21 cellular contexts compared by ENCODE assay signal in the genomic region with DNA sequence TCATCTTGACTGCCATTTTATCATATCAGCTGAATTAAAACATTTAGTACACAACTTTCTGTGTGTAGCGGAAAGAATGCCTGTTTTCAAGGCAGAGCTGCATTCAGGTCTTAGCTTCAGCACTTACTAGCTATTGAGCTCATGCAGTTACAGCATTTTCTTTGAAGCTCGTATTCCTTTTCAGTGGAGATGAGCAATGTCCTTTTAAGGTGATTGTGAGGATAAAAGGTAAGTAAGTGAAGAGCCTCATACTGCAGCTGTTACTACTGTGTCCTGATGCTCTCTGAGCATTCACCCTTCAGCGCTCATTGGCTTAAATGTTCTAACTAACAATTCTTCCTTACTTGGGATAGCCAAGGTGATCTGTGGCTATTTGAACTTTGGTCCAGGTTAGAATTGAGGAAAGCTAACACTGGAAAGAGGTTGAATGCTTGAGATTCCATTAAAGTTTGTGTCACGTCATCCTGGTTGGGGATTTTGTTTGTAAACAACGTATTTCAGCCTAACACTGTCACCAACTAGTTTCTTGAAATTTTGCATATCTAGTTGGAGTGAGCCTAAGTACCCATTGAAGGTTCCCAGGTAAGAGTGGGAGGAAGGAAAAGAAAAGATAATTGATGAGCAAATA.
DNase-seq lines count a peak whose midpoint lies in the region; TF ChIP-seq lines count a peak whose summit lies in the region.
"Had no signal": no experiment of that assay in that cellular context is flagged by ENCODE, and none has a peak within 500 bp of the region (broad histone marks: within the 10 kb centered on the region; RNA-seq: fewer than 3 reads in every experiment).

No MANE protein-coding gene starts in this region.

- DNase-seq in H9: no peak
- no peak for DNase-seq in Karpas-422
- DNase-seq in epithelial cell of prostate (ENCODE audit: low read depth, low spot score): no peak
- DNase-seq in nephron progenitor cell: no peak
- DNase-seq in HUDEP-2 (lab: John Stamatoyannopoulos, UW; ENCODE audit: unreplicated experiment in 76 of 76): no peak
- DNase-seq in mesenteric fat pad (ENCODE audit: low spot score): no peak
- DNase-seq in activated T-cell treated with anti-CD3 and anti-CD28 coated beads, Interleukin-2, amount 50 U/mL, for 24 hours: no peak
- no peak for DNase-seq in NCI-H748 (lab: John Stamatoyannopoulos, UW; ENCODE audit: unreplicated experiment)
- DNase-seq: AML-193; CD4-positive, alpha-beta memory T cell; COR-L47; NCI-H1092; NCI-H1417 treated with DMSO at 0.1 percent for 48 hours; NCI-H2081; NCI-H2171 treated with DMSO at 0.1 percent for 48 hours; NCI-H524 treated with DMSO at 0.1 percent for 48 hours; PC-9; Right ventricle myocardium superior had no signal

- no peak overlapping the region for H3K18ac ChIP-seq in H9 (ENCODE audit: insufficient read length, low read depth, low read length)

- H3K4me1 ChIP-seq in H9 (ENCODE audit: insufficient read depth, low read length) (peaks cover 6% of the 10 kb centered on the region; the same call in 1 of the 2 replicates), Karpas-422 (ENCODE audit: low read length) (peaks cover 74% of the 10 kb centered on the region)
- H3K4me1 ChIP-seq: SJSA1 had no signal

- no peak overlapping the region; the same call in 1 of the 2 replicates for H3K14ac ChIP-seq in H9 (ENCODE audit: insufficient read depth, low read length)

- H3K27ac ChIP-seq in H9 (ENCODE audit: insufficient read length, low read depth, low read length) (peak overlapping the region; percentile 10), Karpas-422 (ENCODE audit: low read length) (peak overlapping the region; percentile 93), epithelial cell of prostate (peak overlapping the region; percentile 40)
- H3K27ac ChIP-seq: BLaER1 treated with 17β-estradiol and CSF1 and Interleukin-3, amounts not matched to agents 10 nM and 100 nM; KMS-11; PC-9; SJSA1 had no signal

- H2BK15ac ChIP-seq in H9 (ENCODE audit: low read depth, low read length): no peak overlapping the region

- H3K9me3 ChIP-seq in H9 (ENCODE audit: control insufficient read depth, low read depth, low read length) (no peaks in the 10 kb centered on the region), Karpas-422 (ENCODE audit: low read length) (no peaks in the 10 kb centered on the region)
- H3K9me3 ChIP-seq: BLaER1 treated with 17β-estradiol and CSF1 and Interleukin-3, amounts not matched to agents 10 nM and 100 nM; SJSA1 had no signal

- peaks cover 38% of the 10 kb centered on the region for H3K36me3 ChIP-seq in Karpas-422 (ENCODE audit: insufficient read depth, low read length)

- H3K23ac ChIP-seq in H9 (ENCODE audit: insufficient read length, low read depth, low read length): no peak overlapping the region

- WGBS in H9 (ENCODE audit: extremely low coverage, insufficient read length, low lambda C conversion rate): no CpG with 5 or more reads among the region's 5 CpGs

- H3K9ac ChIP-seq in H9 (ENCODE audit: extremely low read depth, insufficient read length, low read length): no peak overlapping the region
- peak overlapping the region; percentile 65; the same call in 1 of the 2 replicates for H3K9ac ChIP-seq in Karpas-422 (ENCODE audit: low read length)
- H3K9ac ChIP-seq: BLaER1 treated with 17β-estradiol and CSF1 and Interleukin-3, amounts not matched to agents 10 nM and 100 nM; KMS-11 had no signal

- H3K27ac Mint-ChIP-seq in H9 (peak overlapping the region in 2 of 3 experiments; percentile 76 to 83; a peak in 3 of 7 replicates), nephron progenitor cell (peak overlapping the region; percentile 0)
- no peak overlapping the region for H3K27ac Mint-ChIP-seq in activated T-cell treated with anti-CD3 and anti-CD28 coated beads, Interleukin-2, amount 50 U/mL, for 24 hours
- H3K27ac Mint-ChIP-seq: CD4-positive, alpha-beta memory T cell had no signal

- no peak overlapping the region for H2BK12ac ChIP-seq in H9 (ENCODE audit: insufficient read length, low read depth, low read length)

- no peaks in the 10 kb centered on the region for H3K79me1 ChIP-seq in H9 (ENCODE audit: insufficient read depth, low read depth, low read length, poor library complexity, severe bottlenecking)

- no peak overlapping the region for H2BK120ac ChIP-seq in H9 (ENCODE audit: low read depth, low read length, poor library complexity, severe bottlenecking)

- peaks cover 0 to 3% (median 2%) of the 10 kb centered on the region in 3 experiments; a peak in 4 of 7 replicates for H3K36me3 Mint-ChIP-seq in H9 (ENCODE audit: insufficient read depth in 1 of 3, low read depth in 3 of 3)
- H3K36me3 Mint-ChIP-seq in nephron progenitor cell (ENCODE audit: low read depth): peaks cover 30% of the 10 kb centered on the region
- H3K36me3 Mint-ChIP-seq in activated T-cell treated with anti-CD3 and anti-CD28 coated beads, Interleukin-2, amount 50 U/mL, for 24 hours (ENCODE audit: low read depth): peaks cover 47% of the 10 kb centered on the region

- TF ChIP-seq CTCF in H9 (conservative IDR thresholded peaks at IDR 0.05): no peak
- TF ChIP-seq CTCF in nephron progenitor cell (IDR thresholded peaks at IDR 0.05): no peak

- H3K27me3 ChIP-seq in H9 (ENCODE audit: insufficient read depth, low read length): no peaks in the 10 kb centered on the region
- H3K27me3 ChIP-seq in Karpas-422 (ENCODE audit: low read length): no peaks in the 10 kb centered on the region
- H3K27me3 ChIP-seq: BLaER1 treated with 17β-estradiol and CSF1 and Interleukin-3, amounts not matched to agents 10 nM and 100 nM; SJSA1 had no signal

- H3K9me3 Mint-ChIP-seq in H9 (no peaks in the 10 kb centered on the region), nephron progenitor cell (no peaks in the 10 kb centered on the region)
- no peaks in the 10 kb centered on the region for H3K9me3 Mint-ChIP-seq in activated T-cell treated with anti-CD3 and anti-CD28 coated beads, Interleukin-2, amount 50 U/mL, for 24 hours
- H3K9me3 Mint-ChIP-seq: CD4-positive, alpha-beta memory T cell had no signal

- no peaks in the 10 kb centered on the region for H3K27me3 Mint-ChIP-seq in H9 (ENCODE audit: low read depth)
- H3K27me3 Mint-ChIP-seq in nephron progenitor cell (ENCODE audit: low read depth, poor library complexity): no peaks in the 10 kb centered on the region
- no peaks in the 10 kb centered on the region for H3K27me3 Mint-ChIP-seq in activated T-cell treated with anti-CD3 and anti-CD28 coated beads, Interleukin-2, amount 50 U/mL, for 24 hours
- H3K27me3 Mint-ChIP-seq: CD4-positive, alpha-beta memory T cell had no signal

- no peak overlapping the region for H3T11ph ChIP-seq in H9 (ENCODE audit: low read length)

- H4K20me1 ChIP-seq in H9 (ENCODE audit: control insufficient read depth, insufficient read depth, insufficient read length): no peaks in the 10 kb centered on the region
- no peaks in the 10 kb centered on the region for H4K20me1 ChIP-seq in Karpas-422 (ENCODE audit: insufficient read depth, low read depth, low read length)

- H3K4me1 Mint-ChIP-seq in H9 (peaks cover 28 to 45% of the 10 kb centered on the region in 2 experiments), nephron progenitor cell (peaks cover 34% of the 10 kb centered on the region)
- H3K4me1 Mint-ChIP-seq in activated T-cell treated with anti-CD3 and anti-CD28 coated beads, Interleukin-2, amount 50 U/mL, for 24 hours (ENCODE audit: low read depth): peaks cover 10% of the 10 kb centered on the region

- H3K4me2 ChIP-seq in H9 (ENCODE audit: insufficient read depth, insufficient read length, low read length) (no peak overlapping the region), Karpas-422 (ENCODE audit: low read depth, low read length, poor library complexity, severe bottlenecking) (peak overlapping the region; percentile 73)
- H3K4me2 ChIP-seq: BLaER1 treated with 17β-estradiol and CSF1 and Interleukin-3, amounts not matched to agents 10 nM and 100 nM; KMS-11; PC-9 had no signal

- H2BK20ac ChIP-seq in H9 (ENCODE audit: low read depth, low read length, poor library complexity, severe bottlenecking): no peak overlapping the region

- no peak overlapping the region for H4K91ac ChIP-seq in H9 (ENCODE audit: insufficient read length, low read depth, low read length)

- no peak overlapping the region for H4K5ac ChIP-seq in H9 (ENCODE audit: insufficient read length, low read depth, low read length)

- H3K4me3 Mint-ChIP-seq in H9 (no peak overlapping the region), nephron progenitor cell (no peak overlapping the region)
- H3K4me3 Mint-ChIP-seq in activated T-cell treated with anti-CD3 and anti-CD28 coated beads, Interleukin-2, amount 50 U/mL, for 24 hours: no peak overlapping the region
- H3K4me3 Mint-ChIP-seq: CD4-positive, alpha-beta memory T cell had no signal

- H3K9me2 ChIP-seq in Karpas-422 (replicated peaks; ENCODE audit: insufficient read depth, low read length): no peaks in the 10 kb centered on the region

- H3K79me2 ChIP-seq in H9 (ENCODE audit: insufficient read depth, low read length): no peaks in the 10 kb centered on the region
- H3K79me2 ChIP-seq in Karpas-422 (ENCODE audit: low read length): peaks cover 33% of the 10 kb centered on the region

- no peak overlapping the region for H3K4me3 ChIP-seq in Karpas-422 (ENCODE audit: low read length)
- H3K4me3 ChIP-seq: BLaER1 treated with 17β-estradiol and CSF1 and Interleukin-3, amounts not matched to agents 10 nM and 100 nM; PC-9; SJSA1 had no signal

- H3K23me2 ChIP-seq in H9 (ENCODE audit: insufficient read length, low read depth, low read length, poor library complexity, severe bottlenecking): no peaks in the 10 kb centered on the region

- H2BK5ac ChIP-seq in H9 (ENCODE audit: insufficient read length, low read length): no peak overlapping the region

- H3K56ac ChIP-seq in H9 (ENCODE audit: insufficient read length, low read depth, low read length): no peak overlapping the region

- H3K4ac ChIP-seq in H9 (ENCODE audit: low read depth, low read length): no peak overlapping the region

- H4K8ac ChIP-seq in H9 (replicated peaks; ENCODE audit: insufficient read length, low read depth, low read length): no peak overlapping the region

- H2AFZ ChIP-seq in H9 (ENCODE audit: low read length) (no peak overlapping the region), Karpas-422 (ENCODE audit: low read length) (no peak overlapping the region)
- H2AFZ ChIP-seq: PC-9 had no signal

- H2AK5ac ChIP-seq in H9 (ENCODE audit: insufficient read length, low read length): no peak overlapping the region

Comparison
In these comparisons a context has a peak if more than half of its experiments do, and no peak if none do; other contexts are left out.
1. H3K27ac ChIP-seq: peak in every context shown above with its lines; median percentile 93 in Karpas-422; 40 in epithelial cell of prostate; 10 in H9.